ENCODE assay signal across 36 cellular contexts in genomic region chr2:36773947-36774346, GRCh38.
"Had no signal": no experiment of that assay in that cellular context is flagged by ENCODE, and none has a peak within 500 bp of the region (broad histone marks: within the 10 kb centered on the region; RNA-seq: fewer than 3 reads in every experiment).

No MANE protein-coding gene starts in this region.

- H3K4me1 Mint-ChIP-seq: activated B cell treated with CpG ODN at 0.5 μM for 24 hours; activated naive CD8-positive, alpha-beta T cell treated with anti-CD3 and anti-CD28 coated beads for 36 hours; activated T-helper 17 cell treated with anti-CD3 and anti-CD28 coated beads, Interleukin-2, amount 50 U/mL, for 72 hours had no signal

- DNase-seq: activated B cell treated with CpG ODN at 0.5 μM for 24 hours; activated CD4-positive, alpha-beta memory T cell treated with anti-CD3 and anti-CD28 coated beads for 36 hours; activated CD4-positive, alpha-beta T cell treated with anti-CD3 and anti-CD28 coated beads for 4 hours; activated CD4-positive, alpha-beta T cell treated with anti-CD3 and anti-CD28 coated beads, Interleukin-2, amount 10 ng/mL, durations not matched to agents 24 days and 14 days; activated CD4-positive, alpha-beta T cell treated with anti-CD3 and anti-CD28 coated beads, Interleukin-2, amount 50 U/mL, for 1 hour; activated CD4-positive, alpha-beta T cell treated with anti-CD3 and anti-CD28 coated beads, Interleukin-2, amount 50 U/mL, for 4 hours; activated CD4-positive, CD25-positive, alpha-beta regulatory T cell treated with anti-CD3 and anti-CD28 coated beads, Interleukin-2, amount 50 U/mL, for 72 hours; activated CD8-positive, alpha-beta memory T cell treated with anti-CD3 and anti-CD28 coated beads, Interleukin-2, amount 50 U/mL, for 4 hours; activated CD8-positive, alpha-beta T cell treated with anti-CD3 and anti-CD28 coated beads for 36 hours; activated effector memory CD4-positive, alpha-beta T cell treated with anti-CD3 and anti-CD28 coated beads, Interleukin-2, amount 50 U/mL, for 16 hours; activated gamma-delta T cell treated with Interleukin-2 at 50 U/mL for 16 hours; activated naive CD4-positive, alpha-beta T cell; activated naive CD4-positive, alpha-beta T cell treated with anti-CD3 and anti-CD28 coated beads for 36 hours; activated naive CD4-positive, alpha-beta T cell treated with anti-CD3 and anti-CD28 coated beads, Interleukin-2, amount 50 U/mL, for 16 hours; activated naive CD8-positive, alpha-beta T cell treated with anti-CD3 and anti-CD28 coated beads for 36 hours; activated T-cell treated with anti-CD3 and anti-CD28 coated beads for 4 hours; activated T-cell treated with anti-CD3 and anti-CD28 coated beads, Interleukin-2, amount 50 U/mL, for 1 hour; activated T-cell treated with anti-CD3 and anti-CD28 coated beads, Interleukin-2, amount 50 U/mL, for 4 hours; activated T-cell treated with anti-CD3 and anti-CD28 coated beads, Interleukin-2, amount 50 U/mL, for 72 hours; adrenal gland; amniotic stem cell; aorta; body of pancreas; brain microvascular endothelial cell; central memory CD4-positive, alpha-beta T cell; T-helper 2 cell; T-helper 9 cell had no signal

- FAIRE-seq: astrocyte, TTC549 had no signal

- H3K27me3 Mint-ChIP-seq: activated CD8-positive, alpha-beta T cell treated with anti-CD3 and anti-CD28 coated beads for 36 hours; activated naive CD8-positive, alpha-beta T cell treated with anti-CD3 and anti-CD28 coated beads for 36 hours had no signal

- H3K4me3 ChIP-seq: adrenal gland, body of pancreas, breast epithelium had no signal

- H3K27ac Mint-ChIP-seq: activated B cell treated with CpG ODN at 0.5 μM for 24 hours; activated CD4-positive, alpha-beta memory T cell treated with anti-CD3 and anti-CD28 coated beads for 36 hours; activated CD4-positive, alpha-beta T cell treated with anti-CD3 and anti-CD28 coated beads, Interleukin-2, amount 10 ng/mL, durations not matched to agents 24 days and 14 days; activated CD8-positive, alpha-beta T cell treated with anti-CD3 and anti-CD28 coated beads for 36 hours; activated naive CD4-positive, alpha-beta T cell treated with anti-CD3 and anti-CD28 coated beads for 36 hours; activated naive CD4-positive, alpha-beta T cell treated with anti-CD3 and anti-CD28 coated beads, Interleukin-2, amount 50 U/mL, for 72 hours; activated naive CD8-positive, alpha-beta T cell treated with anti-CD3 and anti-CD28 coated beads for 36 hours; activated T-cell treated with anti-CD3 and anti-CD28 coated beads, Interleukin-2, amount 50 U/mL, for 72 hours; activated T-helper 1 cell treated with anti-CD3 and anti-CD28 coated beads, Interleukin-12 subunit alpha, Interleukin-12 subunit beta, Interleukin-2, Interleukin-4 antibody, amounts not matched to agents 30 ng/mL and 10 ng/mL and 1 ng/mL, durations not matched to agents 14 hours and 24 hours and 36 hours; activated T-helper 17 cell treated with anti-CD3 and anti-CD28 coated beads, Interleukin-2, amount 50 U/mL, for 72 hours; T-helper 1 cell treated with Interleukin-12 subunit alpha and Interleukin-12 subunit beta and Interleukin-4 antibody, amounts not matched to agents 30 μg/mL and 1 μg/mL, for 36 hours; T-helper 2 cell treated with Interferon-gamma antibody and Interleukin-4, amounts not matched to agents 5 μg/mL and 100 μg/mL, for 36 hours had no signal

- H3K27me3 ChIP-seq: adrenal gland, body of pancreas, brain microvascular endothelial cell, breast epithelium had no signal

- H3K4me3 Mint-ChIP-seq: activated B cell treated with CpG ODN at 0.5 μM for 24 hours; activated CD4-positive, alpha-beta memory T cell treated with anti-CD3 and anti-CD28 coated beads for 36 hours; activated CD4-positive, alpha-beta T cell treated with anti-CD3 and anti-CD28 coated beads, Interleukin-2, amount 10 ng/mL, durations not matched to agents 24 days and 14 days; activated CD8-positive, alpha-beta T cell treated with anti-CD3 and anti-CD28 coated beads for 36 hours; activated naive CD4-positive, alpha-beta T cell treated with anti-CD3 and anti-CD28 coated beads for 36 hours; activated naive CD8-positive, alpha-beta T cell treated with anti-CD3 and anti-CD28 coated beads for 36 hours; activated T-cell treated with anti-CD3 and anti-CD28 coated beads, Interleukin-2, amount 50 U/mL, for 4 hours; activated T-cell treated with anti-CD3 and anti-CD28 coated beads, Interleukin-2, amount 50 U/mL, for 72 hours; activated T-helper 1 cell treated with anti-CD3 and anti-CD28 coated beads, Interleukin-12 subunit alpha, Interleukin-12 subunit beta, Interleukin-2, Interleukin-4 antibody, amounts not matched to agents 30 ng/mL and 10 ng/mL and 1 ng/mL, durations not matched to agents 14 hours and 24 hours and 36 hours; activated T-helper 17 cell treated with anti-CD3 and anti-CD28 coated beads, Interleukin-2, amount 50 U/mL, for 72 hours; T-helper 1 cell treated with Interleukin-12 subunit alpha and Interleukin-12 subunit beta and Interleukin-4 antibody, amounts not matched to agents 30 μg/mL and 1 μg/mL, for 36 hours; T-helper 2 cell treated with Interferon-gamma antibody and Interleukin-4, amounts not matched to agents 5 μg/mL and 100 μg/mL, for 36 hours had no signal

- H3K36me3 Mint-ChIP-seq: activated CD4-positive, alpha-beta memory T cell treated with anti-CD3 and anti-CD28 coated beads for 36 hours; activated naive CD4-positive, alpha-beta T cell treated with anti-CD3 and anti-CD28 coated beads, Interleukin-2, amount 50 U/mL, for 72 hours; activated naive CD8-positive, alpha-beta T cell treated with anti-CD3 and anti-CD28 coated beads for 36 hours had no signal

- H3K4me1 ChIP-seq: adrenal gland, body of pancreas, breast epithelium had no signal

- H3K9me3 Mint-ChIP-seq: activated B cell treated with CpG ODN at 0.5 μM for 24 hours; activated CD4-positive, alpha-beta memory T cell treated with anti-CD3 and anti-CD28 coated beads for 36 hours; activated CD4-positive, alpha-beta T cell treated with anti-CD3 and anti-CD28 coated beads, Interleukin-2, amount 10 ng/mL, durations not matched to agents 24 days and 14 days; activated CD8-positive, alpha-beta T cell treated with anti-CD3 and anti-CD28 coated beads for 36 hours; activated naive CD4-positive, alpha-beta T cell treated with anti-CD3 and anti-CD28 coated beads for 36 hours; activated naive CD4-positive, alpha-beta T cell treated with anti-CD3 and anti-CD28 coated beads, Interleukin-2, amount 50 U/mL, for 72 hours; activated naive CD8-positive, alpha-beta T cell treated with anti-CD3 and anti-CD28 coated beads for 36 hours; activated T-cell treated with anti-CD3 and anti-CD28 coated beads, Interleukin-2, amount 50 U/mL, for 4 hours; activated T-cell treated with anti-CD3 and anti-CD28 coated beads, Interleukin-2, amount 50 U/mL, for 72 hours; activated T-helper 1 cell treated with anti-CD3 and anti-CD28 coated beads, Interleukin-12 subunit alpha, Interleukin-12 subunit beta, Interleukin-2, Interleukin-4 antibody, amounts not matched to agents 30 ng/mL and 10 ng/mL and 1 ng/mL, durations not matched to agents 14 hours and 24 hours and 36 hours; activated T-helper 17 cell treated with anti-CD3 and anti-CD28 coated beads, Interleukin-2, amount 50 U/mL, for 72 hours; T-helper 1 cell treated with Interleukin-12 subunit alpha and Interleukin-12 subunit beta and Interleukin-4 antibody, amounts not matched to agents 30 μg/mL and 1 μg/mL, for 36 hours; T-helper 2 cell treated with Interferon-gamma antibody and Interleukin-4, amounts not matched to agents 5 μg/mL and 100 μg/mL, for 36 hours had no signal

- H3K27ac ChIP-seq: adrenal gland, body of pancreas, brain microvascular endothelial cell, breast epithelium, VCaP had no signal

- ATAC-seq: activated CD8-positive, alpha-beta T cell treated with anti-CD3 and anti-CD28 coated beads for 36 hours; activated naive CD4-positive, alpha-beta T cell treated with anti-CD3 and anti-CD28 coated beads, Interleukin-2, amount 50 U/mL, for 72 hours; activated T-cell treated with anti-CD3 and anti-CD28 coated beads, Interleukin-2, amount 50 U/mL, for 4 hours; activated T-cell treated with anti-CD3 and anti-CD28 coated beads, Interleukin-2, amount 50 U/mL, for 72 hours; activated T-helper 17 cell treated with anti-CD3 and anti-CD28 coated beads, Interleukin-2, amount 50 U/mL, for 72 hours; body of pancreas had no signal

- H3K9me3 ChIP-seq: adrenal gland, body of pancreas, breast epithelium had no signal

- H3K36me3 ChIP-seq: adrenal gland, brain microvascular endothelial cell, breast epithelium had no signal
